In the genomic region with DNA sequence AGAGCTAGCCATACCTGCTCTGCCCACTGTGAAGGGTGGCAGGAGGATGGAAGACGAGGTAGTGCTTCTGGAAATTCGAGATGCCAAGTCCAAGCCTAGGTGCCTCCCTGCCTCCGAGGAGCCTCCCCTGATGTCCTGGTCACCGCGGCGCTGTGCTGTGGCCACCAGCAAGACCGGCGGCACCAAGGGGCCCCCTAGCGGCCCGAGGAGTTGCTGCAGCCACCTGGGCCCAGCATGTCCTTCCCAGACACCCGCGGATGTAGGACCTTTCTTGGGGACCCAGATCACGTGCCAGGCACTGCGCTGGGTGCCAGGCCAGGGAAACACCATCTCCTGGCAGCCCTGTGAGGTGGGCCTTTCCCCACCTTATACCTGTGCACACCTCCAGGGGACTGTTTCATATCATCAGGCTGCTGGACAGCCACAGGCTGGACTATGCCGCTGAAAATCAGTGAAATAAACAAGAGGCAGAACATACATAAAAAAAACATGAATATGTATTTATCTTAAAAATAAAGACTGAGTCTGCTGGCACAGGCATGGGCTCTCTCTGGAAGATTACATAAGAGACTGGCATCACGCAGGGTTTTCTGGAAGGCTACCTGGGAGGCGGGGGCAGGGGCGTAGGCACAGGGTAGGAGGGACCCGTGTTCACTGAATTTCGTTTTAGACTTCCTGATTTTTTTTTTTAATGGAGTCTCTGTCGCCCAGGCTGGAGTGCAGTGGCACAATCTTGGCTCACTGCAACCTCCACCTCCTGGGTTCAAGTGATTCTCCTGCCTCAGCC, we compare ENCODE assay signal across 8 cellular contexts. TPM values are rescaled to one million over a fixed set of nuclear protein-coding genes. Genes with fewer than 3 reads are reported as not detected.
A peak's percentile ranks its signal among the peaks of the same experiment; 100 is the strongest.
DNase-seq lines count a peak whose midpoint lies in the region; ATAC-seq and TF ChIP-seq lines count a peak whose summit lies in the region.

No MANE protein-coding gene starts in this region.

- H3K4me2 ChIP-seq in Karpas-422 (ENCODE audit: low read depth, low read length, poor library complexity, severe bottlenecking) (no peak overlapping the region), neuronal stem cell (ENCODE audit: insufficient read depth, low read length, poor library complexity, severe bottlenecking) (no peak overlapping the region)

- H3K14ac ChIP-seq in neuronal stem cell (ENCODE audit: low read length) = no peak overlapping the region

- H2BK120ac ChIP-seq in neuronal stem cell (ENCODE audit: low read depth, low read length) = no peak overlapping the region

- TF ChIP-seq POLR2A in testis (IDR thresholded peaks at IDR 0.05) = no peak

- H3K79me1 ChIP-seq in neuronal stem cell (ENCODE audit: low read depth, low read length) = no peaks in the 10 kb centered on the region

- no peaks in the 10 kb centered on the region for H3K27me3 ChIP-seq in Karpas-422 (ENCODE audit: low read length)
- H3K27me3 ChIP-seq in neuronal stem cell (ENCODE audit: control insufficient read depth in 3 of 3, insufficient read depth in 3 of 3, low read depth in 1 of 3, low read length in 3 of 3) = no peaks in the 10 kb centered on the region
- H3K27me3 ChIP-seq in testis = no peaks in the 10 kb centered on the region

- H3K79me2 ChIP-seq in Karpas-422 (ENCODE audit: low read length) = no peaks in the 10 kb centered on the region

- intact Hi-C loops in testis (cut with DNase I; ENCODE audit: low total_unique reads) = loop anchor here (2.0 kb wide), 1 partner anchor 110 kb away; no protein-coding TSS in a partner anchor

- ATAC-seq in GM19324 (IDR thresholded peaks at IDR 0.05; ENCODE audit: low FRiP score, unreplicated experiment) = peak; percentile 76

- H3K9me2 ChIP-seq in Karpas-422 (replicated peaks; ENCODE audit: insufficient read depth, low read length) = no peaks in the 10 kb centered on the region

- H3K9ac ChIP-seq in Karpas-422 (ENCODE audit: low read length) (no peak overlapping the region), neuronal stem cell (ENCODE audit: low read depth, low read length, poor library complexity) (peak overlapping the region; percentile 50)

- H4K91ac ChIP-seq in neuronal stem cell (ENCODE audit: low read depth, low read length, poor library complexity) = no peak overlapping the region

- no peak overlapping the region for H2BK12ac ChIP-seq in neuronal stem cell (ENCODE audit: low read length)

- H4K20me1 ChIP-seq in Karpas-422 (ENCODE audit: insufficient read depth, low read depth, low read length) = no peaks in the 10 kb centered on the region

- peak overlapping the region; percentile 46 for H2BK15ac ChIP-seq in neuronal stem cell (ENCODE audit: low read length)

- H3K9me3 ChIP-seq in Karpas-422 (ENCODE audit: low read length) (no peaks in the 10 kb centered on the region), neuronal stem cell (replicated peaks in 1 of 2; ENCODE audit: control insufficient read depth in 2 of 2, insufficient read depth in 1 of 2, low read depth in 1 of 2, low read length in 2 of 2) (no peaks in the 10 kb centered on the region), testis (no peaks in the 10 kb centered on the region)

- H3K4me3 ChIP-seq in Karpas-422 (ENCODE audit: low read length) (no peak overlapping the region), neuronal stem cell (ENCODE audit: low read length in 2 of 2) (no peak overlapping the region), testis (no peak overlapping the region)

- peaks cover 27% of the 10 kb centered on the region for H3K4me1 ChIP-seq in Karpas-422 (ENCODE audit: low read length)
- peaks cover 9 to 23% of the 10 kb centered on the region in 2 donors for H3K4me1 ChIP-seq in neuronal stem cell (ENCODE audit: control insufficient read depth in 2 of 2, insufficient read depth in 1 of 2, low read depth in 1 of 2, low read length in 2 of 2)
- no peaks in the 10 kb centered on the region for H3K4me1 ChIP-seq in testis

- H4K8ac ChIP-seq in neuronal stem cell (ENCODE audit: low read depth, low read length) = no peak overlapping the region

- TF ChIP-seq CTCF in testis (IDR thresholded peaks at IDR 0.05) = peak; percentile 81 to 95 (median 93)

- no peak overlapping the region for H2BK5ac ChIP-seq in neuronal stem cell (ENCODE audit: low read length)

- H3K4ac ChIP-seq in neuronal stem cell (ENCODE audit: low read length) = no peak overlapping the region

- H3K18ac ChIP-seq in neuronal stem cell (ENCODE audit: low read length) = peak overlapping the region; percentile 76

- no peak overlapping the region for H2AFZ ChIP-seq in Karpas-422 (ENCODE audit: low read length)
- peak overlapping the region; percentile 65 for H2AFZ ChIP-seq in neuronal stem cell (ENCODE audit: low read length)

- DNase-seq in AG20443 (ENCODE audit: low spot score) (peak; percentile 93), Karpas-422 (peak; percentile 88), RPMI7951 (ENCODE audit: low read depth) (peak; percentile 54), fibroblast of the conjunctiva (ENCODE audit: low read depth) (peak; percentile 31), neuronal stem cell (ENCODE audit: low spot score) (peak; percentile 63), testis (peak; percentile 83)
- DNase-seq in activated T-helper 1 cell treated with anti-CD3 and anti-CD28 coated beads, Interleukin-2, amount 50 U/mL, for 16 hours (ENCODE audit: low read depth in 1 of 2, low spot score in 1 of 2) = peak; percentile 21 to 37

- H3K36me3 ChIP-seq in Karpas-422 (ENCODE audit: insufficient read depth, low read length) (no peaks in the 10 kb centered on the region), neuronal stem cell (replicated peaks in 1 of 2; ENCODE audit: control insufficient read depth in 2 of 2, insufficient read depth in 2 of 2, low read length in 2 of 2) (no peaks in the 10 kb centered on the region), testis (ENCODE audit: low read depth, missing control alignments) (no peaks in the 10 kb centered on the region)

- peak overlapping the region; percentile 48 for H2AK5ac ChIP-seq in neuronal stem cell (ENCODE audit: low read depth, low read length)

- H3K23ac ChIP-seq in neuronal stem cell (ENCODE audit: low read depth, low read length, poor library complexity) = peak overlapping the region; percentile 19

- WGBS in neuronal stem cell (ENCODE audit: extremely low coverage in 2 of 2, insufficient read length in 2 of 2, insufficient replicate concordance in 1 of 2), 2 donors = no CpG with 5 or more reads among the region's 21 CpGs
- 37 to 46% methylated on average over 16 to 21 of the region's 21 CpGs for WGBS in testis, 2 donors

- no peak overlapping the region for H3K27ac ChIP-seq in Karpas-422 (ENCODE audit: low read length)
- no peak overlapping the region for H3K27ac ChIP-seq in neuronal stem cell (replicated peaks; ENCODE audit: low read length)
- no peak overlapping the region for H3K27ac ChIP-seq in testis

RNA-seq across cellular contexts. Expression of a gene that starts 15.9 kb away (rescaled TPM):
- 0.07 TPM in 1 of 2 replicates, not detected in the other for total RNA-seq in Karpas-422 (2014; rRNA removed; shearing (Covaris generic); ENCODE audit: low replicate concordance)
- total RNA-seq in RPMI7951 (2014; rRNA removed; shearing (Covaris generic)) = 0.24 and 0.49 TPM in 2 replicates
- 0.67 TPM for polyA plus RNA-seq in neuronal stem cell (2013, experiment 1 of 2)
- polyA plus RNA-seq in neuronal stem cell (2013, experiment 2 of 2) = 0.71 TPM
- 1 to 10 TPM; 2.7 to 3.9 TPM for total RNA-seq in testis
- polyA plus RNA-seq in testis (ENCODE audit: insufficient read depth, low read depth, low replicate concordance) = 1.0 TPM

RNA-seq across cellular contexts. Expression of a gene that starts 25.0 kb away (rescaled TPM):
- 18.3 and 25.6 TPM in 2 replicates for total RNA-seq in Karpas-422 (2014; rRNA removed; shearing (Covaris generic); ENCODE audit: low replicate concordance)
- 3.4 and 5.8 TPM in 2 replicates for total RNA-seq in RPMI7951 (2014; rRNA removed; shearing (Covaris generic))
- 22.3 TPM for polyA plus RNA-seq in neuronal stem cell (2013, experiment 1 of 2)
- polyA plus RNA-seq in neuronal stem cell (2013, experiment 2 of 2) = 22.5 TPM
- 10 to 100 TPM; 26.4 to 28.3 TPM for total RNA-seq in testis
- 25.6 TPM for polyA plus RNA-seq in testis (ENCODE audit: insufficient read depth, low read depth, low replicate concordance)

RNA-seq across cellular contexts. Expression of a gene that starts 55.1 kb away (rescaled TPM):
- 0.52 and 1.3 TPM in 2 replicates for total RNA-seq in Karpas-422 (2014; rRNA removed; shearing (Covaris generic); ENCODE audit: low replicate concordance)
- total RNA-seq in RPMI7951 (2014; rRNA removed; shearing (Covaris generic)) = not detected in 2 replicates
- polyA plus RNA-seq in neuronal stem cell (2013, experiment 1 of 2) = 1.5 TPM
- 1.6 TPM for polyA plus RNA-seq in neuronal stem cell (2013, experiment 2 of 2)
- total RNA-seq in testis = 1 to 10 TPM; 4.2 to 4.6 TPM
- 2.5 TPM for polyA plus RNA-seq in testis (ENCODE audit: insufficient read depth, low read depth, low replicate concordance)

Comparison
In these comparisons a context has a peak if more than half of its experiments do, and no peak if none do; other contexts are left out.
1. DNase-seq: peak in every context shown above with its lines; median percentile 93 in AG20443; 88 in Karpas-422; 83 in testis; 63 in neuronal stem cell; 54 in RPMI7951; 31 in fibroblast of the conjunctiva; 29 in activated T-helper 1 cell treated with anti-CD3 and anti-CD28 coated beads, Interleukin-2, amount 50 U/mL, for 16 hours.